Comparison of ENCODE assay signal across 17 cellular contexts in genomic region chr20:62706344-62706743, GRCh38. TPM values are rescaled to one million over a fixed set of nuclear protein-coding genes. Genes with fewer than 3 reads are reported as not detected.
DNase-seq lines count a peak whose midpoint lies in the region; ATAC-seq and TF ChIP-seq lines count a peak whose summit lies in the region.
"Had no signal": no experiment of that assay in that cellular context is flagged by ENCODE, and none has a peak within 500 bp of the region (broad histone marks: within the 10 kb centered on the region; RNA-seq: fewer than 3 reads in every experiment).

No MANE protein-coding gene starts in this region.

- H3K23ac ChIP-seq in neuronal stem cell (ENCODE audit: low read depth, low read length, poor library complexity), result no peak overlapping the region

- H3K79me2 ChIP-seq in HCT116 (ENCODE audit: insufficient read depth, low read length), result peaks cover 52% of the 10 kb centered on the region

- DNase-seq in right cardiac atrium (peak in 2 of 3 donors; percentile 33 to 46), left ventricle myocardium inferior (no peak), HCT116 (ENCODE audit: low read depth, low spot score) (no peak), RWPE2 (ENCODE audit: low spot score) (no peak), neuronal stem cell (ENCODE audit: low spot score) (no peak), T-helper 2 cell (no peak), T1000 (lab: John Stamatoyannopoulos, UW) (no peak)
- no peak for DNase-seq in stimulated activated CD4-positive, alpha-beta T cell treated with anti-CD3 and anti-CD28 coated beads, Interleukin-1b, Interleukin-23, amount 100 ng/mL, for 48 hours
- DNase-seq: CD4-positive, alpha-beta T cell; CD8-positive, alpha-beta memory T cell; DMS 273 treated with DMSO at 0.1 percent for 48 hours; DMS79; EL; GDM1; GOT3 had no signal

- POLR2A ChIA-PET in HCT116 (lab: Charles Lee), result interaction anchor here (1.6 kb wide), 1 partner anchor 28 kb away, joined by 6 read pairs; no protein-coding TSS in a partner anchor

- H2BK15ac ChIP-seq in neuronal stem cell (ENCODE audit: low read length), result peak overlapping the region; percentile 26

- intact Hi-C loops in right cardiac atrium (cut with DNase I), result loop anchor here in 1 of 4 donors (10.0 kb wide), 1 partner anchor 58 kb away; no protein-coding TSS in a partner anchor
- intact Hi-C loops in left ventricle myocardium inferior (cut with micrococcal nuclease), result no loop called here
- intact Hi-C loops in HCT116 (cut with micrococcal nuclease), result no loop called here

- H4K91ac ChIP-seq in neuronal stem cell (ENCODE audit: low read depth, low read length, poor library complexity), result no peak overlapping the region

- WGBS in right cardiac atrium, result 87% methylated on average over 12 of the region's 12 CpGs
- WGBS in neuronal stem cell (ENCODE audit: extremely low coverage in 2 of 2, insufficient read length in 2 of 2, insufficient replicate concordance in 1 of 2), 2 donors, result no CpG with 5 or more reads among the region's 12 CpGs

- no peak overlapping the region for H4K8ac ChIP-seq in neuronal stem cell (ENCODE audit: low read depth, low read length)

- H3K27me3 ChIP-seq in right cardiac atrium (ENCODE audit: control insufficient read depth, insufficient read depth) (no peaks in the 10 kb centered on the region), left ventricle myocardium inferior (ENCODE audit: low read depth) (peaks cover 56% of the 10 kb centered on the region), HCT116 (ENCODE audit: insufficient read depth, low read length) (no peaks in the 10 kb centered on the region), RWPE2 (ENCODE audit: insufficient read depth, poor library complexity, severe bottlenecking) (peaks cover 26% of the 10 kb centered on the region), neuronal stem cell (ENCODE audit: control insufficient read depth in 3 of 3, insufficient read depth in 3 of 3, low read depth in 1 of 3, low read length in 3 of 3) (peaks cover 18 to 95% (median 37%) of the 10 kb centered on the region in 3 experiments)

- no peaks in the 10 kb centered on the region for H3K9me2 ChIP-seq in HCT116 (ENCODE audit: insufficient read depth)

- H2AFZ ChIP-seq in HCT116 (ENCODE audit: low read depth, low read length, poor library complexity, severe bottlenecking) (no peak overlapping the region), neuronal stem cell (ENCODE audit: low read length) (no peak overlapping the region)

- no peak overlapping the region for H2AK5ac ChIP-seq in neuronal stem cell (ENCODE audit: low read depth, low read length)

- peak overlapping the region; percentile 63 for H3K14ac ChIP-seq in neuronal stem cell (ENCODE audit: low read length)

- H3K9me3 ChIP-seq in right cardiac atrium (ENCODE audit: control insufficient read depth, low read length) (no peaks in the 10 kb centered on the region), left ventricle myocardium inferior (replicated peaks) (no peaks in the 10 kb centered on the region), HCT116 (ENCODE audit: control insufficient read depth in 1 of 2, insufficient read depth in 1 of 2, low read depth in 1 of 2, low read length in 2 of 2) (no peaks in the 10 kb centered on the region), RWPE2 (ENCODE audit: severe bottlenecking) (no peaks in the 10 kb centered on the region), neuronal stem cell (replicated peaks in 1 of 2; ENCODE audit: control insufficient read depth in 2 of 2, insufficient read depth in 1 of 2, low read depth in 1 of 2, low read length in 2 of 2) (peaks cover 0 to 7% of the 10 kb centered on the region in 2 donors)
- H3K9me3 ChIP-seq: HAP-1 had no signal

- H3K79me1 ChIP-seq in neuronal stem cell (ENCODE audit: low read depth, low read length), result peaks cover 2% of the 10 kb centered on the region

- H3K4me1 ChIP-seq in right cardiac atrium (ENCODE audit: control insufficient read depth, insufficient read depth, low read length) (peaks cover 6% of the 10 kb centered on the region), left ventricle myocardium inferior (peaks cover 18% of the 10 kb centered on the region), HCT116 (ENCODE audit: control insufficient read depth in 1 of 2, insufficient read depth in 2 of 2, low read length in 2 of 2) (peaks cover 52 to 75% of the 10 kb centered on the region in 2 experiments), RWPE2 (ENCODE audit: insufficient read depth, poor library complexity, severe bottlenecking) (peaks cover 60% of the 10 kb centered on the region), neuronal stem cell (ENCODE audit: control insufficient read depth in 2 of 2, insufficient read depth in 1 of 2, low read depth in 1 of 2, low read length in 2 of 2) (peaks cover 0 to 7% of the 10 kb centered on the region in 2 donors)

- CTCF ChIA-PET in HCT116 (lab: Charles Lee), result no interaction called here

- no peak overlapping the region for H3K4ac ChIP-seq in neuronal stem cell (ENCODE audit: low read length)

- peak overlapping the region; percentile 48 for H3K18ac ChIP-seq in neuronal stem cell (ENCODE audit: low read length)

- TF ChIP-seq CTCF in left ventricle myocardium inferior (IDR thresholded peaks at IDR 0.05; ENCODE audit: borderline replicate concordance), result no peak
- TF ChIP-seq CTCF in HCT116 (IDR thresholded peaks at IDR 0.05 in 2 of 3, conservative IDR thresholded peaks at IDR 0.05 in 1 of 3; ENCODE audit: borderline replicate concordance in 1 of 3, insufficient read depth in 1 of 3, low read depth in 2 of 3, low read length in 2 of 3), result no peak
- no peak for TF ChIP-seq CTCF in RWPE2 (IDR thresholded peaks at IDR 0.05; ENCODE audit: poor library complexity, severe bottlenecking)

- no peak overlapping the region for H3K27ac ChIP-seq in right cardiac atrium (ENCODE audit: low read length)
- H3K27ac ChIP-seq in left ventricle myocardium inferior (replicated peaks), result no peak overlapping the region
- peak overlapping the region; percentile 91 for H3K27ac ChIP-seq in HCT116 (ENCODE audit: low read depth, low read length)
- peak overlapping the region; percentile 97 for H3K27ac ChIP-seq in RWPE2 (ENCODE audit: poor library complexity, severe bottlenecking)
- H3K27ac ChIP-seq in neuronal stem cell (replicated peaks; ENCODE audit: low read length), result no peak overlapping the region

- H2BK120ac ChIP-seq in neuronal stem cell (ENCODE audit: low read depth, low read length), result no peak overlapping the region

- peak overlapping the region; percentile 75 for H3K4me2 ChIP-seq in HCT116 (ENCODE audit: low read length)
- H3K4me2 ChIP-seq in neuronal stem cell (ENCODE audit: insufficient read depth, low read length, poor library complexity, severe bottlenecking), result no peak overlapping the region

- H3K4me3 ChIP-seq in right cardiac atrium (ENCODE audit: low read length) (no peak overlapping the region), left ventricle myocardium inferior (no peak overlapping the region), HCT116 (replicated peaks in 1 of 2; ENCODE audit: low read depth in 1 of 2, low read length in 2 of 2) (no peak overlapping the region), RWPE2 (ENCODE audit: severe bottlenecking) (no peak overlapping the region), neuronal stem cell (ENCODE audit: low read length in 2 of 2) (no peak overlapping the region)
- H3K4me3 ChIP-seq: GM12878, HAP-1 had no signal

- no peak for TF ChIP-seq RAD21 in HCT116 (IDR thresholded peaks at IDR 0.05; ENCODE audit: low read depth)

- H2BK12ac ChIP-seq in neuronal stem cell (ENCODE audit: low read length), result no peak overlapping the region

- TF ChIP-seq POLR2A in HCT116 (IDR thresholded peaks at IDR 0.05; ENCODE audit: borderline replicate concordance, extremely low read depth, insufficient read depth, insufficient read length), result no peak

- RAD21 ChIA-PET in HCT116 (lab: Charles Lee; ENCODE audit: low non-redundant PET in 1 of 2, low total read pairs in 2 of 2, uncharacterized antibody in 2 of 2, unreplicated experiment in 2 of 2), result no interaction called here

- H2BK5ac ChIP-seq in neuronal stem cell (ENCODE audit: low read length), result no peak overlapping the region

- H4K20me1 ChIP-seq in HCT116 (ENCODE audit: insufficient read depth), result no peaks in the 10 kb centered on the region; the same call in 1 of the 2 replicates

- H3K36me3 ChIP-seq in left ventricle myocardium inferior (no peaks in the 10 kb centered on the region), HCT116 (ENCODE audit: control insufficient read depth in 1 of 2, insufficient read depth in 2 of 2, low read length in 2 of 2) (peaks cover 0 to 16% of the 10 kb centered on the region in 2 experiments; a peak in 2 of 4 replicates), RWPE2 (ENCODE audit: low read depth) (no peaks in the 10 kb centered on the region), neuronal stem cell (replicated peaks in 1 of 2; ENCODE audit: control insufficient read depth in 2 of 2, insufficient read depth in 2 of 2, low read length in 2 of 2) (no peaks in the 10 kb centered on the region)
- H3K36me3 ChIP-seq: HAP-1 had no signal

- BruUV-seq in HCT116 (replicated peaks; lab: Mats Ljungman, UMichigan), result no TSS peak

- H3K9ac ChIP-seq in HCT116 (ENCODE audit: low read length) (peak overlapping the region; percentile 91), neuronal stem cell (ENCODE audit: low read depth, low read length, poor library complexity) (no peak overlapping the region)

- ATAC-seq in right cardiac atrium (no peak), HCT116 (no peak), RWPE2 (ENCODE audit: low read depth) (no peak)
- ATAC-seq: GM12878 had no signal

TF ChIP-seq in HCT116, 20 proteins besides CTCF, POLR2A, EP300 and RAD21:
- TF ChIP-seq CEBPB (IDR thresholded peaks at IDR 0.05; ENCODE audit: low read depth), result no peak

RNA-seq across cellular contexts. Expression of gene NTSR1, which starts 2.3 kb away (rescaled TPM):
- under 1 TPM in 1 of 4 donors, not detected in 3; 0.06 TPM for total RNA-seq in right cardiac atrium
- polyA plus RNA-seq in right cardiac atrium, result not detected
- total RNA-seq in left ventricle myocardium inferior, result not detected
- 187 TPM for total RNA-seq in HCT116 (2021; ENCODE audit: unreplicated experiment)
- polyA plus RNA-seq in HCT116 (2012), result 139 and 172 TPM in 2 replicates
- polyA plus RNA-seq in neuronal stem cell (2013, experiment 1 of 2), result 0.28 TPM
- polyA plus RNA-seq in neuronal stem cell (2013, experiment 2 of 2), result 0.21 TPM
- total RNA-seq: CD8-positive, alpha-beta memory T cell; GM12878 had no signal
- polyA plus RNA-seq: CD8-positive, alpha-beta memory T cell; GM12878 had no signal

Comparison
In these comparisons a context has a peak if more than half of its experiments do, and no peak if none do; other contexts are left out.
1. DNase-seq: peak in right cardiac atrium (2 of 3); none in left ventricle myocardium inferior (single experiment), HCT116 (single experiment), RWPE2 (single experiment), neuronal stem cell (single experiment), stimulated activated CD4-positive, alpha-beta T cell treated with anti-CD3 and anti-CD28 coated beads, Interleukin-1b, Interleukin-23, amount 100 ng/mL, for 48 hours (single experiment), T-helper 2 cell (0 of 5) and T1000 (single experiment).
2. H3K27ac ChIP-seq: peak in HCT116 (single experiment) and RWPE2 (single experiment); none in right cardiac atrium (single experiment), left ventricle myocardium inferior (single experiment) and neuronal stem cell (single experiment).
3. RNA of gene NTSR1, which starts 2.3 kb away (total RNA-seq): 187 TPM in HCT116 (single experiment); 0.06 TPM in right cardiac atrium and not detected in left ventricle myocardium inferior (single experiment); every median in the first group is over 100 times any median in the second.